In genomic region chr21:17371470-17371869, GRCh38 we compare ENCODE assay signal across 17 cellular contexts.
A peak's percentile ranks its signal among the peaks of the same experiment; 100 is the strongest.
DNase-seq lines count a peak whose midpoint lies in the region; ATAC-seq and TF ChIP-seq lines count a peak whose summit lies in the region.
"Had no signal": no experiment of that assay in that cellular context is flagged by ENCODE, and none has a peak within 500 bp of the region (broad histone marks: within the 10 kb centered on the region; RNA-seq: fewer than 3 reads in every experiment).

No MANE protein-coding gene starts in this region.

- TF ChIP-seq POLR2A in right lobe of liver (IDR thresholded peaks at IDR 0.05), result no peak

- TF ChIP-seq RAD21 in Ishikawa (IDR thresholded peaks at IDR 0.05; ENCODE audit: low read depth), result no peak

- no peaks in the 10 kb centered on the region for H3K36me3 ChIP-seq in left lung
- no peaks in the 10 kb centered on the region for H3K36me3 ChIP-seq in right lobe of liver
- H3K36me3 ChIP-seq: HAP-1 had no signal

- peak overlapping the region; percentile 8 to 22 for H3K27ac ChIP-seq in left lung
- H3K27ac ChIP-seq in caudate nucleus (ENCODE audit: low read depth, low read length), result no peak overlapping the region
- no peak overlapping the region for H3K27ac ChIP-seq in right lobe of liver
- H3K27ac ChIP-seq: SK-N-MC had no signal

- 14% methylated on average over 1 of the region's 1 CpG for WGBS in right lobe of liver (ENCODE audit: insufficient coverage, low coverage, low lambda C conversion rate, missing lambda C conversion rate)

- ATAC-seq in left lung (peak; percentile 60), right lobe of liver (no peak), HG02852 (IDR thresholded peaks at IDR 0.05; ENCODE audit: unreplicated experiment) (no peak)

- DNase-seq in AG10803 (ENCODE audit: low read depth), result peak; percentile 1
- DNase-seq in dedifferentiated amniotic fluid mesenchymal stem cell (ENCODE audit: extremely low spot score), result peak; percentile 22
- no peak for DNase-seq in left lung
- no peak for DNase-seq in caudate nucleus (lab: John Stamatoyannopoulos, UW)
- DNase-seq in NCI-H1417 treated with DMSO at 0.1 percent for 48 hours (lab: John Stamatoyannopoulos, UW), result no peak
- DNase-seq in right lobe of liver, result no peak
- DNase-seq: activated CD4-positive, alpha-beta T cell treated with anti-CD3 and anti-CD28 coated beads for 48 hours; GF-D8; kidney; NCI-H510A; nucleus accumbens; stimulated activated CD4-positive, alpha-beta T cell treated with anti-CD3 and anti-CD28 coated beads, Interleukin-1b, Interleukin-23, amount 100 ng/mL, for 48 hours; stimulated activated naive CD4-positive, alpha-beta T cell treated with Interleukin-2 at 50 U/mL for 16 hours had no signal

- no peaks in the 10 kb centered on the region for H3K27me3 ChIP-seq in left lung
- no peaks in the 10 kb centered on the region for H3K27me3 ChIP-seq in right lobe of liver

- no peak for TF ChIP-seq EP300 in Ishikawa (IDR thresholded peaks at IDR 0.05; ENCODE audit: borderline replicate concordance)

- TF ChIP-seq CTCF in AG10803 (conservative IDR thresholded peaks at IDR 0.05; ENCODE audit: low read length), result no peak
- no peak for TF ChIP-seq CTCF in left lung (IDR thresholded peaks at IDR 0.05)
- TF ChIP-seq CTCF in right lobe of liver (IDR thresholded peaks at IDR 0.05), result no peak

- H3K9me3 ChIP-seq in left lung, result no peaks in the 10 kb centered on the region
- H3K9me3 ChIP-seq in right lobe of liver, result no peaks in the 10 kb centered on the region
- H3K9me3 ChIP-seq: HAP-1 had no signal

- intact Hi-C loops in left lung (cut with DNase I), result no loop called here
- intact Hi-C loops in right lobe of liver (cut with DNase I), result no loop called here

- no peaks in the 10 kb centered on the region for H3K4me1 ChIP-seq in left lung
- no peaks in the 10 kb centered on the region for H3K4me1 ChIP-seq in right lobe of liver
- H3K4me1 ChIP-seq: HAP-1 had no signal

- H3K4me3 ChIP-seq in AG10803 (ENCODE audit: low read length) (no peak overlapping the region), left lung (no peak overlapping the region), right lobe of liver (no peak overlapping the region)
- H3K4me3 ChIP-seq: HAP-1, SK-N-MC had no signal

TF ChIP-seq in Ishikawa, 13 proteins besides CTCF, POLR2A, EP300 and RAD21:
- no peak for TF ChIP-seq EGR1 (IDR thresholded peaks at IDR 0.05)
- TF ChIP-seq TEAD4 (IDR thresholded peaks at IDR 0.05), result peak; percentile 56; the same call in 1 of the 2 replicates

Comparison
In these comparisons a context has a peak if more than half of its experiments do, and no peak if none do; other contexts are left out.
1. DNase-seq: peak in AG10803 (single experiment) and dedifferentiated amniotic fluid mesenchymal stem cell (single experiment); none in left lung (0 of 2), caudate nucleus (0 of 61), NCI-H1417 treated with DMSO at 0.1 percent for 48 hours (single experiment) and right lobe of liver (0 of 3).
2. H3K27ac ChIP-seq: peak in left lung (2 of 2); none in caudate nucleus (single experiment) and right lobe of liver (0 of 3).